Comparison of ENCODE assay signal across 16 cellular contexts in the genomic region with DNA sequence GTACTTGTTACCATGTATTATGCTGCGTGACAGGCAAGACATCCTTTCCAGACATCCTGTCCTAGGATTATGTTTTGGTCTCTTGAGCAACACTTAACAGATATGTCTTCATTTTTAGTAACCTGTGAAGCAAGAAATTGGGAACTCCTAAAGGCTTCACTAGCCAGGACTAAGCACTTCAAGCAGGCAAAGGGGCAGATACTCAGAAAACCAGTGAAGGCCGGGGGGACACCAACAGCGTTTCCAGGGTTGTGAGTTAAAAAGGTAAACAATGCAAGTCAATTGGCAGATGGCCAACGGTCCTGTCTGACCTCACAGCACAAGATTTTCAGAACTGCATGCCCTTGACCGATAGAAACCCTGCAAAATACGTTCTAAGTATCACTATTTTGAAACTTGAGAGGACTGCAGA.
DNase-seq lines count a peak whose midpoint lies in the region; ATAC-seq and TF ChIP-seq lines count a peak whose summit lies in the region.
"Had no signal": no experiment of that assay in that cellular context is flagged by ENCODE, and none has a peak within 500 bp of the region (broad histone marks: within the 10 kb centered on the region; RNA-seq: fewer than 3 reads in every experiment).

No MANE protein-coding gene starts in this region.

- peak overlapping the region; percentile 25 to 86 (median 64) for H3K27ac ChIP-seq in adrenal gland
- no peak overlapping the region for H3K27ac ChIP-seq in testis
- no peak overlapping the region for H3K27ac ChIP-seq in colonic mucosa
- H3K27ac ChIP-seq: neural progenitor cell, thoracic aorta had no signal

- 6 to 12% (median 9%) methylated on average over 6 of the region's 6 CpGs for WGBS in adrenal gland, 4 donors
- 17 to 20% methylated on average over 6 of the region's 6 CpGs for WGBS in testis, 2 donors

- DNase-seq in NK-92 treated with Interleukin-12 subunit alpha and Interleukin-12 subunit beta, amount 100 ng/mL, for 24 hours (lab: John Stamatoyannopoulos, UW), result peak; percentile 23
- DNase-seq in NK-92 (lab: John Stamatoyannopoulos, UW; ENCODE audit: unreplicated experiment) (no peak), adrenal gland (peak; percentile 67 to 90 (median 84)), kidney tubule cell (ENCODE audit: low spot score) (peak; percentile 20), testis (peak; percentile 70), colonic mucosa (no peak)
- DNase-seq: ACHN; activated CD4-positive, alpha-beta T cell treated with anti-CD3 and anti-CD28 coated beads, Interleukin-2, amount 50 U/mL, for 1 hour; activated gamma-delta T cell treated with Interleukin-2 at 50 U/mL for 16 hours; DND-41; GOT3; NCI-H1436 had no signal

- ATAC-seq in HG03520 (IDR thresholded peaks at IDR 0.05; ENCODE audit: unreplicated experiment), result no peak
- no peak for ATAC-seq in GM18861 (IDR thresholded peaks at IDR 0.05; ENCODE audit: unreplicated experiment)

- intact Hi-C loops in adrenal gland (cut with DNase I) (no loop called here), testis (cut with DNase I; ENCODE audit: low total_unique reads) (no loop called here), colonic mucosa (cut with DNase I) (no loop called here)

- H3K36me3 ChIP-seq in adrenal gland (replicated peaks in 1 of 2) (no peaks in the 10 kb centered on the region), testis (ENCODE audit: low read depth, missing control alignments) (no peaks in the 10 kb centered on the region), colonic mucosa (no peaks in the 10 kb centered on the region)
- H3K36me3 ChIP-seq: neural progenitor cell, thoracic aorta had no signal

- no peak for TF ChIP-seq CTCF in adrenal gland (IDR thresholded peaks at IDR 0.05)
- TF ChIP-seq CTCF in testis (IDR thresholded peaks at IDR 0.05), result no peak
- no peak for TF ChIP-seq CTCF in colonic mucosa (IDR thresholded peaks at IDR 0.05)

- TF ChIP-seq POLR2A in adrenal gland (IDR thresholded peaks at IDR 0.05) (no peak), testis (IDR thresholded peaks at IDR 0.05) (no peak)

- H3K9me3 ChIP-seq in adrenal gland (replicated peaks in 1 of 3) (no peaks in the 10 kb centered on the region), testis (no peaks in the 10 kb centered on the region), colonic mucosa (no peaks in the 10 kb centered on the region)
- H3K9me3 ChIP-seq: thoracic aorta had no signal

- H3K4me1 ChIP-seq in adrenal gland (replicated peaks in 1 of 2) (peaks cover 21 to 45% of the 10 kb centered on the region in 2 donors), testis (peaks cover 4% of the 10 kb centered on the region), colonic mucosa (no peaks in the 10 kb centered on the region)

- no peaks in the 10 kb centered on the region for H3K27me3 ChIP-seq in adrenal gland
- H3K27me3 ChIP-seq in testis, result no peaks in the 10 kb centered on the region
- no peaks in the 10 kb centered on the region for H3K27me3 ChIP-seq in colonic mucosa
- H3K27me3 ChIP-seq: neural progenitor cell had no signal

- H3K4me3 ChIP-seq in adrenal gland, result peak overlapping the region in 1 of 4 donors; percentile 18
- no peak overlapping the region for H3K4me3 ChIP-seq in testis
- no peak overlapping the region for H3K4me3 ChIP-seq in colonic mucosa
- H3K4me3 ChIP-seq: neural progenitor cell, thoracic aorta had no signal

- H3K9ac ChIP-seq in colonic mucosa (ENCODE audit: low read depth in 2 of 2, low read length in 2 of 2), result no peak overlapping the region
- H3K9ac ChIP-seq: neural progenitor cell had no signal

Comparison
In these comparisons a context has a peak if more than half of its experiments do, and no peak if none do; other contexts are left out.
1. DNase-seq: peak in NK-92 treated with Interleukin-12 subunit alpha and Interleukin-12 subunit beta, amount 100 ng/mL, for 24 hours (single experiment), adrenal gland (7 of 7), kidney tubule cell (single experiment) and testis (single experiment); none in NK-92 (single experiment) and colonic mucosa (single experiment).
2. H3K27ac ChIP-seq: peak in adrenal gland (5 of 5); none in testis (0 of 2) and colonic mucosa (single experiment).